In genomic region chr2:121755237-121756111, GRCh38 we compare ENCODE assay signal across 8 cellular contexts. TPM values are rescaled to one million over a fixed set of nuclear protein-coding genes. Genes with fewer than 3 reads are reported as not detected.
DNase-seq lines count a peak whose midpoint lies in the region; ATAC-seq, FAIRE-seq and TF ChIP-seq lines count a peak whose summit lies in the region.

TSN (plus strand) TSS chr2:121755651; CDS start chr2:121755780, 129 bp downstream.

- no peaks in the 10 kb centered on the region for H3K36me3 ChIP-seq in BE2C
- H3K36me3 ChIP-seq in kidney (ENCODE audit: control insufficient read depth in 1 of 2, insufficient read depth in 2 of 2, low read length in 2 of 2) = peaks cover 0 to 6% of the 10 kb centered on the region in 2 donors

- H3K9me3 ChIP-seq in BE2C (no peaks in the 10 kb centered on the region), kidney (ENCODE audit: control insufficient read depth in 1 of 2, low read length in 2 of 2) (no peaks in the 10 kb centered on the region)

- peak within 1 kb of the TSS; percentile 93 to 94 for H3K9ac ChIP-seq in kidney (ENCODE audit: low read length in 2 of 2)

- DNase-seq in BE2C = peak; percentile 93
- DNase-seq in GM19239 (ENCODE audit: insufficient read length, low spot score) = peak; percentile 85
- peak; percentile 95 for DNase-seq in NCI-H510A treated with DMSO at 0.1 percent for 48 hours (lab: John Stamatoyannopoulos, UW)
- peak; percentile 94 to 98 for DNase-seq in activated CD4-positive, alpha-beta T cell treated with anti-CD3 and anti-CD28 coated beads for 24 hours (ENCODE audit: low read depth in 2 of 2)
- DNase-seq in cerebellum (ENCODE audit: low spot score) = peak; percentile 96
- DNase-seq in kidney = peak; percentile 99
- peak; percentile 94 to 95 for DNase-seq in stimulated activated CD4-positive, alpha-beta T cell treated with anti-CD3 and anti-CD28 coated beads, Interleukin-15, amount 100 ng/mL, for 1 hour (ENCODE audit: low read depth in 1 of 2, low spot score in 1 of 2)

- intact Hi-C loops in kidney (cut with DNase I) = no loop called here

- H3K27ac ChIP-seq in kidney (ENCODE audit: low read depth in 2 of 2, low read length in 2 of 2) = no peak within 1 kb of the TSS

- no peaks in the 10 kb centered on the region for H3K4me1 ChIP-seq in BE2C
- H3K4me1 ChIP-seq in kidney (ENCODE audit: control insufficient read depth in 1 of 2, insufficient read depth in 1 of 2, low read depth in 1 of 2, low read length in 2 of 2) = peaks cover 9 to 10% of the 10 kb centered on the region in 2 donors

- peak within 1 kb of the TSS; percentile 92 for H3K4me3 ChIP-seq in BE2C (ENCODE audit: low read depth, low read length)
- H3K4me3 ChIP-seq in kidney (ENCODE audit: low read length in 2 of 2) = peak within 1 kb of the TSS; percentile 98 to 100

- no peaks in the 10 kb centered on the region for H3K27me3 ChIP-seq in BE2C

- peak; percentile 100 for ATAC-seq in HG03442 (IDR thresholded peaks at IDR 0.05; ENCODE audit: unreplicated experiment)

- peak; percentile 98 for FAIRE-seq in GM19239 (lab: Jason Lieb, UNC)
- FAIRE-seq in kidney (lab: Jason Lieb, UNC) = no peak

- TF ChIP-seq CTCF in BE2C (IDR thresholded peaks at IDR 0.05; ENCODE audit: low read depth, low read length) (no peak), kidney (IDR thresholded peaks at IDR 0.05; ENCODE audit: borderline replicate concordance, extremely low read depth, insufficient read depth) (no peak)

RNA-seq across cellular contexts. Expression of gene TSN, which starts in this region (rescaled TPM):
- polyA plus RNA-seq in BE2C (2012; ENCODE audit: insufficient read depth, insufficient read length, low read depth) = 65.3 TPM
- total RNA-seq in cerebellum (51.4 TPM), kidney (66.1 TPM)
- 37.9 TPM for polyA plus RNA-seq in kidney (ENCODE audit: insufficient read depth, low read depth, low replicate concordance)
